In the genomic region with DNA sequence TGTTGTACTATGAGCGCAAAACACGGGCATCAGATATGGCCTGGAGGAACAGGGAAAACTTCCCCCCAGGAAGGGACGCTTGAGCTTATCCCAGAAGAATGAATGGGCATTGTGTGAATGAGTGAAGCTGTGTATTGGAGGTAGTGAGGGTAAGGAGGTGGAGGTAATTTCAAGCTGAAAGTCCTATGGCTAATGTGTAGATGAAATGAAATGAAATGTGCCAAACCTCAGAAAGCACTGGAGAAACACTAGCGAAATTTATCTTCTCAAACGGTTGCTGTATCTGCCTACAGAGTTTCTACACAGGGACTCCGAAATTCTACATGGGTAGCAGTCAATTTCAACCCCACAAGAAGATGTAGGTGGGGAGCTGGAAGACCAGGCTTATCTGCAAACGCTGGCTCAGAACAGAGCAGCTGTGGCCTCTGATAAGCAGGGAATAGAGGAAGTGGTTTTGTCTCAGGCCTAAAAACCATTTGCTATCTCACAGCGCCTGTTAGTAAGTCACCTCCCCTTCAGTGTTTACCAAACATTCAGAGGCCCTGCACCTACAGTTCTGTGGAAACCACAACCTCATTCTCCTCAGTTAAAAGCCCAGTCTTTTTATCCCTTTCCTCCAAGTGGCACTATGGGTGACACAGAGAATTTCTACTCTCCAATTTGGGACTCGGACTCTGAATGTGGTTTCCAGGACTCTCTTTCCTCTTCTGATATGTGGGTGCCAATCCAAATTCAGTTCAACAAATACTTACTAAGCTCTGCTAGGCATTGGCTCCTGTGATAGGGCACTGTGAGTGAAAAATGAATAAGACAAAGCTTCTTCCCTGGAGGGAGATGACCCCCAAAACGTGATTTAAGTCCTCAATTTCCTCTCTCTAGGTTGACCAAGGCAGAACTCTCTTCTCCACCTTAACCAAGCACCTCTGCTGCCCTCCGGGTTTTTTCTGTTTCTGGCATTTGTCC, we compare ENCODE assay signal across 8 cellular contexts. TPM values are rescaled to one million over a fixed set of nuclear protein-coding genes. Genes with fewer than 3 reads are reported as not detected.
DNase-seq lines count a peak whose midpoint lies in the region; ATAC-seq, FAIRE-seq and TF ChIP-seq lines count a peak whose summit lies in the region.

No MANE protein-coding gene starts in this region.

- FAIRE-seq in H54 (lab: Jason Lieb, UNC): no peak

- no peak overlapping the region for H3K4ac ChIP-seq in trophoblast cell (ENCODE audit: low read depth, low read length)

- peaks cover 14% of the 10 kb centered on the region for H3K9me3 Mint-ChIP-seq in dendritic cell treated with granulocyte-macrophage colony-stimulating factor and Interleukin-4, amounts not matched to agents 40 ng/mL and 50 ng/mL, for 4 days

- no peak overlapping the region for H3K4me2 ChIP-seq in trophoblast cell (ENCODE audit: low read length)

- no peak overlapping the region for H2AK5ac ChIP-seq in trophoblast cell (ENCODE audit: low read length)

- H3K23ac ChIP-seq in trophoblast cell (ENCODE audit: low read length): no peak overlapping the region

- peaks cover 76% of the 10 kb centered on the region for H3K36me3 Mint-ChIP-seq in dendritic cell treated with granulocyte-macrophage colony-stimulating factor and Interleukin-4, amounts not matched to agents 40 ng/mL and 50 ng/mL, for 4 days (ENCODE audit: low read depth)

- H2AFZ ChIP-seq in trophoblast cell (ENCODE audit: insufficient read depth, low read length, poor library complexity): no peak overlapping the region

- no peak overlapping the region for H2BK120ac ChIP-seq in trophoblast cell (ENCODE audit: insufficient read depth, low read length, poor library complexity)

- no peaks in the 10 kb centered on the region for H3K79me2 ChIP-seq in trophoblast cell (ENCODE audit: control insufficient read depth, insufficient read depth, low read length, poor library complexity)

- H3K18ac ChIP-seq in trophoblast cell (ENCODE audit: low read length): no peak overlapping the region

- WGBS in heart left ventricle, 4 donors: 39 to 44% (median 41%) methylated on average over 11 of the region's 11 CpGs
- no CpG with 5 or more reads among the region's 11 CpGs for WGBS in trophoblast cell (ENCODE audit: extremely low coverage, insufficient coverage, insufficient read length)

- H3K4me1 Mint-ChIP-seq in dendritic cell treated with granulocyte-macrophage colony-stimulating factor and Interleukin-4, amounts not matched to agents 40 ng/mL and 50 ng/mL, for 4 days (ENCODE audit: low read depth): peaks cover 45% of the 10 kb centered on the region

- ATAC-seq in heart left ventricle (peak in 3 of 4 donors; percentile 41 to 75 (median 68)), Right ventricle myocardium inferior (no peak), HG03064 (IDR thresholded peaks at IDR 0.05; ENCODE audit: low read depth, unreplicated experiment) (peak; percentile 91)

- H3K9me3 ChIP-seq in heart left ventricle (peaks cover 0 to 16% (median 3%) of the 10 kb centered on the region in 12 donors), trophoblast cell (ENCODE audit: insufficient read depth, low read depth, low read length) (no peaks in the 10 kb centered on the region)

- H3K14ac ChIP-seq in trophoblast cell (ENCODE audit: low read length): no peak overlapping the region

- H3K36me3 ChIP-seq in heart left ventricle: no peaks in the 10 kb centered on the region
- no peaks in the 10 kb centered on the region for H3K36me3 ChIP-seq in trophoblast cell (ENCODE audit: control insufficient read depth in 1 of 2, insufficient read depth in 2 of 2, low read length in 2 of 2)

- TF ChIP-seq CTCF in heart left ventricle (IDR thresholded peaks at IDR 0.05): no peak

- peak overlapping the region in 1 of 12 donors; percentile 83 for H3K27ac ChIP-seq in heart left ventricle
- H3K27ac ChIP-seq in trophoblast cell (ENCODE audit: low read depth, low read length): no peak overlapping the region

- no peak overlapping the region for H4K12ac ChIP-seq in trophoblast cell (ENCODE audit: low read depth, low read length)

- intact Hi-C loops in heart left ventricle (cut with DNase I): no loop called here
- intact Hi-C loops in Right ventricle myocardium inferior (cut with DNase I): no loop called here
- intact Hi-C loops in dendritic cell treated with granulocyte-macrophage colony-stimulating factor and Interleukin-4, amounts not matched to agents 40 ng/mL and 50 ng/mL, for 4 days (cut with micrococcal nuclease): loop anchor here (2.0 kb wide), 1 partner anchor 41 kb away; no protein-coding TSS in a partner anchor

- H3K27me3 ChIP-seq in heart left ventricle (no peaks in the 10 kb centered on the region), trophoblast cell (ENCODE audit: insufficient read depth, low read length) (no peaks in the 10 kb centered on the region)

- TF ChIP-seq POLR2A in heart left ventricle (IDR thresholded peaks at IDR 0.05) (no peak), Raji (IDR thresholded peaks at IDR 0.05; ENCODE audit: insufficient read depth, low read depth, low read length) (peak; percentile 52), H54 (IDR thresholded peaks at IDR 0.05; ENCODE audit: low read depth, low read length) (no peak)

- no peak overlapping the region for H2BK12ac ChIP-seq in trophoblast cell (ENCODE audit: low read length)

- H3K27ac Mint-ChIP-seq in dendritic cell treated with granulocyte-macrophage colony-stimulating factor and Interleukin-4, amounts not matched to agents 40 ng/mL and 50 ng/mL, for 4 days: peak overlapping the region; percentile 83

- H3K9ac ChIP-seq in trophoblast cell (ENCODE audit: low read length): no peak overlapping the region

- H4K8ac ChIP-seq in trophoblast cell (ENCODE audit: low read depth, low read length): no peak overlapping the region

- no peaks in the 10 kb centered on the region for H3K79me1 ChIP-seq in trophoblast cell (ENCODE audit: low read length)

- H3K4me3 ChIP-seq in heart left ventricle (no peak overlapping the region), trophoblast cell (ENCODE audit: low read depth, low read length) (no peak overlapping the region)

- H2BK5ac ChIP-seq in trophoblast cell (ENCODE audit: low read depth, low read length, poor library complexity): no peak overlapping the region

- H3K4me1 ChIP-seq in heart left ventricle (peaks cover 0 to 45% (median 3%) of the 10 kb centered on the region in 12 donors), trophoblast cell (ENCODE audit: control insufficient read depth in 1 of 2, insufficient read depth in 2 of 2, low read length in 2 of 2) (peaks cover 0 to 2% of the 10 kb centered on the region in 2 experiments)

- H4K91ac ChIP-seq in trophoblast cell (ENCODE audit: low read depth, low read length): no peak overlapping the region

- H3K4me3 Mint-ChIP-seq in dendritic cell treated with granulocyte-macrophage colony-stimulating factor and Interleukin-4, amounts not matched to agents 40 ng/mL and 50 ng/mL, for 4 days: no peak overlapping the region

- DNase-seq in heart left ventricle: peak in 1 of 5 donors; percentile 10
- DNase-seq in Right ventricle myocardium inferior (ENCODE audit: missing footprints): no peak
- peak; percentile 13 for DNase-seq in stimulated activated CD4-positive, alpha-beta T cell treated with anti-CD3 and anti-CD28 coated beads, Interleukin-4, amount 100 ng/mL, for 1 hour
- DNase-seq in H54 (ENCODE audit: insufficient read length, low spot score): no peak
- DNase-seq in trophoblast cell: no peak

- H3K27me3 Mint-ChIP-seq in dendritic cell treated with granulocyte-macrophage colony-stimulating factor and Interleukin-4, amounts not matched to agents 40 ng/mL and 50 ng/mL, for 4 days: no peaks in the 10 kb centered on the region

RNA-seq across cellular contexts. Expression of a gene that starts 17.1 kb away (rescaled TPM):
- total RNA-seq in heart left ventricle: 1 to 10 TPM in 2 of 9 donors, under 1 TPM in 7; 0.09 to 3.8 (median 0.31) TPM
- under 1 TPM; 0.10 to 0.30 TPM for polyA plus RNA-seq in heart left ventricle
- total RNA-seq in Right ventricle myocardium inferior: 0.46 TPM
- polyA plus RNA-seq in trophoblast cell (2013): not detected in 2 replicates

RNA-seq across cellular contexts. Expression of a gene that starts 39.1 kb away (rescaled TPM):
- 10 to 100 TPM in 2 of 9 donors, 1 to 10 TPM in 6, under 1 TPM in 1; 0.90 to 36.2 (median 1.4) TPM for total RNA-seq in heart left ventricle
- under 1 TPM; 0.49 to 0.61 TPM for polyA plus RNA-seq in heart left ventricle
- 3.4 TPM for total RNA-seq in Right ventricle myocardium inferior
- polyA plus RNA-seq in trophoblast cell (2013): not detected in 2 replicates
